In the genomic region with DNA sequence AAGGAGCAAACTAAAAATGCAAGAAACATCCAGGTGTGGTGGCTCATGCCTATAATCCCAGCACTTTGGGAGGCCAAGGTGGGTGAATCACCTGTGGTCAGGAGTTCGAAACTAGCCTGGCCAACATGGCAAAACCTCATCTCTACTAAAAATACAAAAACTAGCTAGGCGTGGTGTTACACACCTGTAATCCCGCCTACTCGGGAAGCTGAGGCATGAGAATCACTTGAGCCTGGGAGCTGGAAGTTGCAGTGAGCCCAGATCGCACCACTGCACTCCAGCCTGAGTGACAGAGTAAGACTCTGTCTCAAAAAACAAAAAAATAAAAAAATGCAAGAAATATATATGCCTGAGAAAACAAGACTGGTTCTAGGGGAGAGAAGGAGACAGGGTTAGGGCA, we compare ENCODE assay signal across 13 cellular contexts. TPM values are rescaled to one million over a fixed set of nuclear protein-coding genes. Genes with fewer than 3 reads are reported as not detected.
"Had no signal": no experiment of that assay in that cellular context is flagged by ENCODE, and none has a peak within 500 bp of the region (broad histone marks: within the 10 kb centered on the region; RNA-seq: fewer than 3 reads in every experiment).

No MANE protein-coding gene starts in this region.

RNA-seq across cellular contexts. Expression of a gene that starts 3.8 kb away (rescaled TPM):
- total RNA-seq: activated CD4-positive, alpha-beta memory T cell treated with anti-CD3 and anti-CD28 coated beads, Interleukin-2, amount 10 ng/mL, durations not matched to agents 7 days and 5 days; activated CD8-positive, alpha-beta memory T cell treated with anti-CD3 and anti-CD28 coated beads for 36 hours; activated naive CD8-positive, alpha-beta T cell treated with anti-CD3 and anti-CD28 coated beads, Interleukin-2, amount 10 ng/mL, durations not matched to agents 7 days and 5 days; activated T-cell treated with anti-CD3 and anti-CD28 coated beads, Interleukin-2, amount 50 U/mL, for 72 hours; activated T-helper 2 cell treated with anti-CD3 and anti-CD28 coated beads, Interferon-gamma antibody, Interleukin-2, Interleukin-4, amounts not matched to agents 10 μg/mL and 5 μg/mL and 100 μg/mL, durations not matched to agents 14 hours and 24 hours and 36 hours; ascending aorta; cardiac muscle cell; MCF 10A; PC-9; Right ventricle myocardium inferior; SK-MEL-5; T-cell had no signal
- polyA plus RNA-seq: adipose tissue, cardiac muscle cell had no signal
